ENCODE assay signal across 1 cellular context in genomic region chr17:48626470-48627241, GRCh38.
TF ChIP-seq lines count a peak whose summit lies in the region.

No MANE protein-coding gene starts in this region.

TF ChIP-seq in HepG2, 621 proteins besides CTCF, POLR2A, EP300 and RAD21:
- TF ChIP-seq HNRNPK (IDR thresholded peaks at IDR 0.05; ENCODE audit: low read depth, low read length, poor library complexity, severe bottlenecking) (no peak), EZH2 (conservative IDR thresholded peaks at IDR 0.05; ENCODE audit: low read depth, low read length) (peak; percentile 98)
TF ChIP-seq in HepG2: peak in this region for 1.
